In the genomic region with DNA sequence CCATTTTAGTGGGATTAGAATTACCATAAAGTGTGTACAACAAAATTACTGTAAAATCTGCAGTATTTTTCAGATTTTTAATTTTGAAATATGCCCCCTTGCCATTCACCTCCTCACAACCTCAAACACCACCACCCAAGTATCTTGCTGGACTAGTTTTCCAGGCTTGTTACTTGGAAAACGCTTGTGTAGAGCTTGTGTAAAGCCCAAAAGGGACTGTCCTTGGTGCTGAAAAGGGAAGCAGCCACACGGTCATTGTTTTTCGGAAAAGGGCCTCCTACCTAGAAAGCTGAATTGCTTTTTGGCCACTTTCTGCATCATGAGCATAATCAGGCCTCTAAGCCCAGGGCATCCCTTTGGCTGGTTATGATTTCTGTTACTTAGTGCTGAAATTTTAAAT, we compare ENCODE assay signal across 11 cellular contexts.
DNase-seq lines count a peak whose midpoint lies in the region; ATAC-seq and TF ChIP-seq lines count a peak whose summit lies in the region.
"Had no signal": no experiment of that assay in that cellular context is flagged by ENCODE, and none has a peak within 500 bp of the region (broad histone marks: within the 10 kb centered on the region; RNA-seq: fewer than 3 reads in every experiment).

No MANE protein-coding gene starts in this region.

- intact Hi-C loops in ovary (cut with DNase I) = no loop called here

- no peaks in the 10 kb centered on the region for H3F3A ChIP-seq in SK-N-SH (replicated peaks; ENCODE audit: insufficient read depth)

- no peaks in the 10 kb centered on the region for H3K27me3 ChIP-seq in SK-N-SH (ENCODE audit: insufficient read depth)
- H3K27me3 ChIP-seq in fibroblast of lung (ENCODE audit: control insufficient read depth, insufficient read depth, low read length) = no peaks in the 10 kb centered on the region
- no peaks in the 10 kb centered on the region for H3K27me3 ChIP-seq in trophoblast cell (ENCODE audit: insufficient read depth, low read length)
- no peaks in the 10 kb centered on the region for H3K27me3 ChIP-seq in ovary
- H3K27me3 ChIP-seq: upper lobe of right lung had no signal

- H2BK120ac ChIP-seq in trophoblast cell (ENCODE audit: insufficient read depth, low read length, poor library complexity) = no peak overlapping the region

- H3K79me1 ChIP-seq in trophoblast cell (ENCODE audit: low read length) = no peaks in the 10 kb centered on the region

- no peak for TF ChIP-seq POLR2A in ovary (IDR thresholded peaks at IDR 0.05)

- TF ChIP-seq CTCF in SK-N-SH (IDR thresholded peaks at IDR 0.05) (no peak), fibroblast of lung (conservative IDR thresholded peaks at IDR 0.05 in 1 of 2, IDR thresholded peaks at IDR 0.05 in 1 of 2; ENCODE audit: low read depth in 1 of 2, low read length in 2 of 2) (no peak), ovary (IDR thresholded peaks at IDR 0.05) (no peak)

- no peak overlapping the region for H3K18ac ChIP-seq in trophoblast cell (ENCODE audit: low read length)

- TF ChIP-seq EP300 in SK-N-SH (IDR thresholded peaks at IDR 0.05; ENCODE audit: borderline replicate concordance in 1 of 2, low read depth in 1 of 2, low read length in 1 of 2) = no peak
- TF ChIP-seq EP300 in ovary (IDR thresholded peaks at IDR 0.05) = no peak

- no peak overlapping the region for H4K8ac ChIP-seq in trophoblast cell (ENCODE audit: low read depth, low read length)

- H2BK12ac ChIP-seq in trophoblast cell (ENCODE audit: low read length) = no peak overlapping the region

- no peak overlapping the region for H4K12ac ChIP-seq in trophoblast cell (ENCODE audit: low read depth, low read length)

- H3K27ac ChIP-seq in SK-N-SH (ENCODE audit: low read depth in 2 of 2, low read length in 1 of 2) = no peak overlapping the region
- no peak overlapping the region for H3K27ac ChIP-seq in fibroblast of lung (ENCODE audit: insufficient read depth, low read length)
- no peak overlapping the region for H3K27ac ChIP-seq in trophoblast cell (ENCODE audit: low read depth, low read length)
- H3K27ac ChIP-seq in substantia nigra (ENCODE audit: low read depth, low read length, poor library complexity, severe bottlenecking) = no peak overlapping the region
- no peak overlapping the region for H3K27ac ChIP-seq in ovary
- H3K27ac ChIP-seq: upper lobe of right lung had no signal

- H3K14ac ChIP-seq in trophoblast cell (ENCODE audit: low read length) = no peak overlapping the region

- H4K91ac ChIP-seq in trophoblast cell (ENCODE audit: low read depth, low read length) = no peak overlapping the region

- DNase-seq in SK-N-SH (no peak), RKO (ENCODE audit: low spot score) (peak; percentile 30), fibroblast of lung (ENCODE audit: low read depth in 2 of 2) (peak; percentile 2 to 33), trophoblast cell (peak; percentile 1 to 56), substantia nigra (lab: John Stamatoyannopoulos, UW) (no peak), GM03348 (ENCODE audit: low spot score) (no peak), ovary (no peak)
- DNase-seq: activated CD4-positive, alpha-beta memory T cell treated with anti-CD3 and anti-CD28 coated beads, Interleukin-2, amount 10 ng/mL, durations not matched to agents 7 days and 5 days; stimulated activated CD8-positive, alpha-beta memory T cell treated with anti-CD3 and anti-CD28 coated beads, Interleukin-4, amount 100 ng/mL, for 48 hours; upper lobe of right lung had no signal

- no peak overlapping the region for H3K4ac ChIP-seq in trophoblast cell (ENCODE audit: low read depth, low read length)

- H2AFZ ChIP-seq in SK-N-SH (ENCODE audit: low read depth) = no peak overlapping the region
- H2AFZ ChIP-seq in fibroblast of lung (ENCODE audit: low read length) = no peak overlapping the region
- H2AFZ ChIP-seq in trophoblast cell (ENCODE audit: insufficient read depth, low read length, poor library complexity) = no peak overlapping the region

- H4K20me1 ChIP-seq in SK-N-SH (ENCODE audit: insufficient read depth) (no peaks in the 10 kb centered on the region), fibroblast of lung (ENCODE audit: control insufficient read depth, extremely low read depth, insufficient read depth, low read length) (no peaks in the 10 kb centered on the region)

- no peaks in the 10 kb centered on the region for H3K9me2 ChIP-seq in SK-N-SH

- H2AK5ac ChIP-seq in trophoblast cell (ENCODE audit: low read length) = no peak overlapping the region

- H2BK5ac ChIP-seq in trophoblast cell (ENCODE audit: low read depth, low read length, poor library complexity) = no peak overlapping the region

- no peak overlapping the region for H3K9ac ChIP-seq in SK-N-SH
- no peak overlapping the region for H3K9ac ChIP-seq in fibroblast of lung (ENCODE audit: insufficient read depth, low read length)
- no peak overlapping the region for H3K9ac ChIP-seq in trophoblast cell (ENCODE audit: low read length)

- no peak for ATAC-seq in SK-N-SH treated with all-trans-retinoic acid at 6 μM for 48 hours
- ATAC-seq: upper lobe of right lung had no signal

- H3K4me3 ChIP-seq in SK-N-SH (ENCODE audit: low read depth in 2 of 2, low read length in 1 of 2) = no peak overlapping the region
- no peak overlapping the region for H3K4me3 ChIP-seq in fibroblast of lung (replicated peaks in 1 of 4; ENCODE audit: control extremely low read depth in 1 of 4, insufficient read depth in 1 of 4, low read depth in 3 of 4, low read length in 4 of 4)
- H3K4me3 ChIP-seq in trophoblast cell (ENCODE audit: low read depth, low read length) = no peak overlapping the region
- H3K4me3 ChIP-seq in ovary = no peak overlapping the region
- H3K4me3 ChIP-seq: upper lobe of right lung had no signal

- H3K4me1 ChIP-seq in SK-N-SH (ENCODE audit: control insufficient read depth in 1 of 2, insufficient read depth in 2 of 2, low read depth in 1 of 2, low read length in 1 of 2) = no peaks in the 10 kb centered on the region
- no peaks in the 10 kb centered on the region for H3K4me1 ChIP-seq in fibroblast of lung (ENCODE audit: control insufficient read depth, extremely low read depth, insufficient read depth, low read length)
- no peaks in the 10 kb centered on the region for H3K4me1 ChIP-seq in trophoblast cell (ENCODE audit: control insufficient read depth in 1 of 2, insufficient read depth in 2 of 2, low read length in 2 of 2)
- no peaks in the 10 kb centered on the region for H3K4me1 ChIP-seq in ovary (ENCODE audit: insufficient read depth)
- H3K4me1 ChIP-seq: upper lobe of right lung had no signal

- POLR2A ChIA-PET in SK-N-SH (lab: Yijun Ruan, JAX) = no interaction called here

- no peaks in the 10 kb centered on the region for H3K9me3 ChIP-seq in SK-N-SH
- H3K9me3 ChIP-seq in fibroblast of lung (ENCODE audit: control insufficient read depth, insufficient read depth, low read depth, low read length) = no peaks in the 10 kb centered on the region
- H3K9me3 ChIP-seq in trophoblast cell (ENCODE audit: insufficient read depth, low read depth, low read length) = no peaks in the 10 kb centered on the region
- no peaks in the 10 kb centered on the region for H3K9me3 ChIP-seq in ovary
- H3K9me3 ChIP-seq: upper lobe of right lung had no signal

- 41% methylated on average over 3 of the region's 3 CpGs for WGBS in SK-N-SH (ENCODE audit: low lambda C conversion rate)
- WGBS in trophoblast cell (ENCODE audit: extremely low coverage, insufficient coverage, insufficient read length) = no CpG with 5 or more reads among the region's 3 CpGs
- WGBS in ovary, 3 donors = 8 to 13% (median 11%) methylated on average over 3 of the region's 3 CpGs

- no peak for TF ChIP-seq RAD21 in SK-N-SH (IDR thresholded peaks at IDR 0.05; ENCODE audit: low read length)

- CTCF ChIA-PET in SK-N-SH (lab: Yijun Ruan, JAX) = interaction anchor here (0.8 to 1.5 kb wide), 3 partner anchors 12 to 31 kb away, joined by 3 read pairs; no protein-coding TSS in a partner anchor

- no peak overlapping the region for H3K4me2 ChIP-seq in SK-N-SH
- no peak overlapping the region for H3K4me2 ChIP-seq in fibroblast of lung (ENCODE audit: extremely low read depth, insufficient read depth, low read length)
- H3K4me2 ChIP-seq in trophoblast cell (ENCODE audit: low read length) = no peak overlapping the region

- no peak overlapping the region for H3K23ac ChIP-seq in trophoblast cell (ENCODE audit: low read length)

- H3K79me2 ChIP-seq in SK-N-SH (ENCODE audit: insufficient read depth) (no peaks in the 10 kb centered on the region), fibroblast of lung (ENCODE audit: control insufficient read depth, insufficient read depth, low read length) (no peaks in the 10 kb centered on the region), trophoblast cell (ENCODE audit: control insufficient read depth, insufficient read depth, low read length, poor library complexity) (no peaks in the 10 kb centered on the region)

- H3K36me3 ChIP-seq in SK-N-SH (replicated peaks in 1 of 2; ENCODE audit: control insufficient read depth in 1 of 2, insufficient read depth in 2 of 2, low read length in 1 of 2) = no peaks in the 10 kb centered on the region
- H3K36me3 ChIP-seq in fibroblast of lung (ENCODE audit: control insufficient read depth, insufficient read depth, low read length) = no peaks in the 10 kb centered on the region
- H3K36me3 ChIP-seq in trophoblast cell (ENCODE audit: control insufficient read depth in 1 of 2, insufficient read depth in 2 of 2, low read length in 2 of 2) = no peaks in the 10 kb centered on the region
- H3K36me3 ChIP-seq in ovary = no peaks in the 10 kb centered on the region
- H3K36me3 ChIP-seq: upper lobe of right lung had no signal

TF ChIP-seq in SK-N-SH treated with all-trans-retinoic acid at 6 μM for 48 hours, 23 proteins besides CTCF, POLR2A, EP300 and RAD21 (continues in another document):
- TF ChIP-seq SNAI2 (CRISPR knock-in tag; IDR thresholded peaks at IDR 0.05) (no peak), ZC3H10 (CRISPR knock-in tag; IDR thresholded peaks at IDR 0.05) (no peak), ZNF70 (CRISPR knock-in tag; IDR thresholded peaks at IDR 0.05) (no peak)
- TF ChIP-seq, protein P1, sequence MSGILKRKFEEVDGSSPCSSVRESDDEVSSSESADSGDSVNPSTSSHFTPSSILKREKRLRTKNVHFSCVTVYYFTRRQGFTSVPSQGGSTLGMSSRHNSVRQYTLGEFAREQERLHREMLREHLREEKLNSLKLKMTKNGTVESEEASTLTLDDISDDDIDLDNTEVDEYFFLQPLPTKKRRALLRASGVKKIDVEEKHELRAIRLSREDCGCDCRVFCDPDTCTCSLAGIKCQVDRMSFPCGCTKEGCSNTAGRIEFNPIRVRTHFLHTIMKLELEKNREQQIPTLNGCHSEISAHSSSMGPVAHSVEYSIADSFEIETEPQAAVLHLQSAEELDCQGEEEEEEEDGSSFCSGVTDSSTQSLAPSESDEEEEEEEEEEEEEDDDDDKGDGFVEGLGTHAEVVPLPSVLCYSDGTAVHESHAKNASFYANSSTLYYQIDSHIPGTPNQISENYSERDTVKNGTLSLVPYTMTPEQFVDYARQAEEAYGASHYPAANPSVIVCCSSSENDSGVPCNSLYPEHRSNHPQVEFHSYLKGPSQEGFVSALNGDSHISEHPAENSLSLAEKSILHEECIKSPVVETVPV (CRISPR knock-in tag; IDR thresholded peaks at IDR 0.05) = no peak

Comparison
In these comparisons a context has a peak if more than half of its experiments do, and no peak if none do; other contexts are left out.
1. DNase-seq: peak in RKO (single experiment), fibroblast of lung (2 of 2) and trophoblast cell (2 of 2); none in SK-N-SH (single experiment), substantia nigra (0 of 49), GM03348 (single experiment) and ovary (0 of 5).